32 cellular contexts compared by ENCODE assay signal in the genomic region with DNA sequence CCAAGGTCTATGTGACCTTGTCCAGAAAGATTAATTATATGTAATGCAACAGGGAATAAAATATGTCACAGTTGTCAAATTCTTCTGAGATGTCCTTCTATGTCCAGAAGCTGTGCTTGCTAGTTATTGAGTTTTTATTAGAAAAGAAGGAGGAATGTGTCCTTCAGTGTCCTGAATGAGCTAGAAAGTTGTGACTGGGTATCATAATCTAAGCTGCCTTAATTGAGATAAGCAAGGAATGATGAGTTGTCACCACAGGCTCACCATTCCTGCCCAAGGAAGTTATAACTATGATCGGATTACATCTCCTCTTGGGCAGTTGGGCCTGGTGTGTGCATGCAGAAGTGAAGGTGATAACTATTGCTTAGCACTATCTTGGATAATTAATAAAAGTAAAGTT. TPM values are rescaled to one million over a fixed set of nuclear protein-coding genes. Genes with fewer than 3 reads are reported as not detected.
"Had no signal": no experiment of that assay in that cellular context is flagged by ENCODE, and none has a peak within 500 bp of the region (broad histone marks: within the 10 kb centered on the region; RNA-seq: fewer than 3 reads in every experiment).

No MANE protein-coding gene starts in this region.

- H3K4me3 ChIP-seq: body of pancreas, cardiac muscle cell, coronary artery, lower lobe of right lung, right lobe of liver, skin epidermis, thoracic aorta, uterus had no signal

- H3K4me1 ChIP-seq: lower lobe of right lung, right lobe of liver had no signal

- ATAC-seq: activated naive CD4-positive, alpha-beta T cell treated with anti-CD3 and anti-CD28 coated beads, Interleukin-2, amount 50 U/mL, for 72 hours; activated T-cell treated with anti-CD3 and anti-CD28 coated beads, Interleukin-2, amount 50 U/mL, for 4 hours; effector memory CD8-positive, alpha-beta T cell; left lobe of liver; lower lobe of right lung; stimulated activated effector memory CD8-positive, alpha-beta T cell treated with anti-CD3 and anti-CD28 coated beads, Interleukin-12 subunit alpha, Interleukin-12 subunit beta, amount 100 ng/mL, for 72 hours; WTC11 had no signal

- H3K36me3 Mint-ChIP-seq: activated naive CD4-positive, alpha-beta T cell treated with anti-CD3 and anti-CD28 coated beads, Interleukin-2, amount 50 U/mL, for 72 hours; stimulated activated effector memory CD8-positive, alpha-beta T cell treated with anti-CD3 and anti-CD28 coated beads, Interleukin-12 subunit alpha, Interleukin-12 subunit beta, amount 100 ng/mL, for 72 hours; WTC11 had no signal

- DNase-seq: activated CD4-positive, alpha-beta memory T cell treated with anti-CD3 and anti-CD28 coated beads, Interleukin-2, amount 10 ng/mL, durations not matched to agents 7 days and 5 days; activated CD4-positive, alpha-beta T cell treated with anti-CD3 and anti-CD28 coated beads for 1 hour; activated CD4-positive, alpha-beta T cell treated with anti-CD3 and anti-CD28 coated beads, Interleukin-2, amount 10 ng/mL, durations not matched to agents 7 days and 5 days; activated naive CD4-positive, alpha-beta T cell; activated T-cell treated with anti-CD3 and anti-CD28 coated beads, Interleukin-2, amount 50 U/mL, for 4 hours; anterior cingulate cortex; body of pancreas; cerebellar nuclear complex; effector memory CD8-positive, alpha-beta T cell; foreskin fibroblast; head of caudate nucleus; lower lobe of right lung; posterior cingulate gyrus; right lobe of liver; stimulated activated CD4-positive, alpha-beta T cell treated with anti-CD3 and anti-CD28 coated beads, Interleukin-4, amount 100 ng/mL, for 24 hours; T-helper 9 cell; trophoblast cell; uterus had no signal

- H3K9me3 ChIP-seq: body of pancreas, lower lobe of right lung, right lobe of liver, thoracic aorta, uterus had no signal

- H3K27ac Mint-ChIP-seq: activated CD4-positive, alpha-beta memory T cell treated with anti-CD3 and anti-CD28 coated beads, Interleukin-2, amount 10 ng/mL, durations not matched to agents 7 days and 5 days; activated CD4-positive, alpha-beta T cell treated with anti-CD3 and anti-CD28 coated beads, Interleukin-2, amount 10 ng/mL, durations not matched to agents 7 days and 5 days; activated naive CD4-positive, alpha-beta T cell treated with anti-CD3 and anti-CD28 coated beads, Interleukin-2, amount 50 U/mL, for 72 hours; activated T-helper 2 cell treated with anti-CD3 and anti-CD28 coated beads, Interferon-gamma antibody, Interleukin-2, Interleukin-4, amounts not matched to agents 10 μg/mL and 5 μg/mL and 100 μg/mL, durations not matched to agents 14 hours and 24 hours and 36 hours; effector memory CD8-positive, alpha-beta T cell; nephron; stimulated activated effector memory CD8-positive, alpha-beta T cell treated with anti-CD3 and anti-CD28 coated beads, Interleukin-12 subunit alpha, Interleukin-12 subunit beta, amount 100 ng/mL, for 72 hours; stimulated activated naive CD8-positive, alpha-beta T cell treated with anti-CD3 and anti-CD28 coated beads, Interleukin-15, Interleukin-2, amounts not matched to agents 100 ng/mL and 50 ng/mL, for 24 hours; T-helper 1 cell treated with Interleukin-12 subunit alpha and Interleukin-12 subunit beta and Interleukin-4 antibody, amounts not matched to agents 30 μg/mL and 1 μg/mL, for 36 hours; WTC11 had no signal

- H3K36me3 ChIP-seq: cardiac muscle cell, lower lobe of right lung, right lobe of liver, thoracic aorta, uterus had no signal

- H3K9me3 Mint-ChIP-seq: activated CD4-positive, alpha-beta memory T cell treated with anti-CD3 and anti-CD28 coated beads, Interleukin-2, amount 10 ng/mL, durations not matched to agents 7 days and 5 days; activated CD4-positive, alpha-beta T cell treated with anti-CD3 and anti-CD28 coated beads, Interleukin-2, amount 10 ng/mL, durations not matched to agents 7 days and 5 days; activated naive CD4-positive, alpha-beta T cell treated with anti-CD3 and anti-CD28 coated beads, Interleukin-2, amount 50 U/mL, for 72 hours; activated T-cell treated with anti-CD3 and anti-CD28 coated beads, Interleukin-2, amount 50 U/mL, for 4 hours; activated T-helper 2 cell treated with anti-CD3 and anti-CD28 coated beads, Interferon-gamma antibody, Interleukin-2, Interleukin-4, amounts not matched to agents 10 μg/mL and 5 μg/mL and 100 μg/mL, durations not matched to agents 14 hours and 24 hours and 36 hours; effector memory CD8-positive, alpha-beta T cell; nephron; stimulated activated effector memory CD8-positive, alpha-beta T cell treated with anti-CD3 and anti-CD28 coated beads, Interleukin-12 subunit alpha, Interleukin-12 subunit beta, amount 100 ng/mL, for 72 hours; stimulated activated naive CD8-positive, alpha-beta T cell treated with anti-CD3 and anti-CD28 coated beads, Interleukin-15, Interleukin-2, amounts not matched to agents 100 ng/mL and 50 ng/mL, for 24 hours; T-helper 1 cell treated with Interleukin-12 subunit alpha and Interleukin-12 subunit beta and Interleukin-4 antibody, amounts not matched to agents 30 μg/mL and 1 μg/mL, for 36 hours; WTC11 had no signal

- H3K27me3 ChIP-seq: body of pancreas, cardiac muscle cell, right lobe of liver, uterus had no signal

- H3K4me1 Mint-ChIP-seq: activated CD4-positive, alpha-beta T cell treated with anti-CD3 and anti-CD28 coated beads, Interleukin-2, amount 10 ng/mL, durations not matched to agents 7 days and 5 days; nephron; stimulated activated effector memory CD8-positive, alpha-beta T cell treated with anti-CD3 and anti-CD28 coated beads, Interleukin-12 subunit alpha, Interleukin-12 subunit beta, amount 100 ng/mL, for 72 hours had no signal

- H3K27ac ChIP-seq: cardiac muscle cell, coronary artery, lower lobe of right lung, right lobe of liver, skin epidermis, thoracic aorta, uterus had no signal

- H3K4me3 Mint-ChIP-seq: activated CD4-positive, alpha-beta memory T cell treated with anti-CD3 and anti-CD28 coated beads, Interleukin-2, amount 10 ng/mL, durations not matched to agents 7 days and 5 days; activated CD4-positive, alpha-beta T cell treated with anti-CD3 and anti-CD28 coated beads, Interleukin-2, amount 10 ng/mL, durations not matched to agents 7 days and 5 days; activated T-cell treated with anti-CD3 and anti-CD28 coated beads, Interleukin-2, amount 50 U/mL, for 4 hours; effector memory CD8-positive, alpha-beta T cell; nephron; stimulated activated effector memory CD8-positive, alpha-beta T cell treated with anti-CD3 and anti-CD28 coated beads, Interleukin-12 subunit alpha, Interleukin-12 subunit beta, amount 100 ng/mL, for 72 hours; stimulated activated naive CD8-positive, alpha-beta T cell treated with anti-CD3 and anti-CD28 coated beads, Interleukin-15, Interleukin-2, amounts not matched to agents 100 ng/mL and 50 ng/mL, for 24 hours; T-helper 1 cell treated with Interleukin-12 subunit alpha and Interleukin-12 subunit beta and Interleukin-4 antibody, amounts not matched to agents 30 μg/mL and 1 μg/mL, for 36 hours; WTC11 had no signal

RNA-seq across cellular contexts. Expression of a gene that starts 21.8 kb away (rescaled TPM):
- total RNA-seq: activated CD4-positive, alpha-beta memory T cell treated with anti-CD3 and anti-CD28 coated beads, Interleukin-2, amount 10 ng/mL, durations not matched to agents 7 days and 5 days; activated CD4-positive, alpha-beta T cell treated with anti-CD3 and anti-CD28 coated beads, Interleukin-2, amount 10 ng/mL, durations not matched to agents 7 days and 5 days; activated naive CD4-positive, alpha-beta T cell treated with anti-CD3 and anti-CD28 coated beads, Interleukin-2, amount 50 U/mL, for 72 hours; activated T-cell treated with anti-CD3 and anti-CD28 coated beads, Interleukin-2, amount 50 U/mL, for 4 hours; activated T-helper 2 cell treated with anti-CD3 and anti-CD28 coated beads, Interferon-gamma antibody, Interleukin-2, Interleukin-4, amounts not matched to agents 10 μg/mL and 5 μg/mL and 100 μg/mL, durations not matched to agents 14 hours and 24 hours and 36 hours; cardiac muscle cell; left lobe of liver; lower lobe of right lung; mesenteric fat pad; osteoblast; uterus; WTC11 had no signal
- polyA plus RNA-seq: cardiac muscle cell had no signal
